ENCODE assay signal across 12 cellular contexts in genomic region chr10:48253970-48254657, GRCh38. TPM values are rescaled to one million over a fixed set of nuclear protein-coding genes. Genes with fewer than 3 reads are reported as not detected.
DNase-seq lines count a peak whose midpoint lies in the region; ATAC-seq and TF ChIP-seq lines count a peak whose summit lies in the region.
"Had no signal": no experiment of that assay in that cellular context is flagged by ENCODE, and none has a peak within 500 bp of the region (broad histone marks: within the 10 kb centered on the region; RNA-seq: fewer than 3 reads in every experiment).

No MANE protein-coding gene starts in this region.

- peak; percentile 78 for ATAC-seq in RWPE2 (ENCODE audit: low read depth)
- ATAC-seq in activated T-helper 17 cell treated with anti-CD3 and anti-CD28 coated beads, Interleukin-2, amount 50 U/mL, for 72 hours (replicated peaks): no peak

- H3K36me3 ChIP-seq in RWPE2 (ENCODE audit: low read depth): no peaks in the 10 kb centered on the region
- H3K36me3 ChIP-seq: cardiac muscle cell, transverse colon had no signal

- H3K4me1 ChIP-seq in RWPE2 (ENCODE audit: insufficient read depth, poor library complexity, severe bottlenecking): peaks cover 37% of the 10 kb centered on the region

- no peak overlapping the region for H3K27ac Mint-ChIP-seq in CD14-positive monocyte
- no peak overlapping the region for H3K27ac Mint-ChIP-seq in activated T-helper 17 cell treated with anti-CD3 and anti-CD28 coated beads, Interleukin-2, amount 50 U/mL, for 72 hours

- no peak overlapping the region for H3K4me3 Mint-ChIP-seq in CD14-positive monocyte
- H3K4me3 Mint-ChIP-seq in activated T-helper 17 cell treated with anti-CD3 and anti-CD28 coated beads, Interleukin-2, amount 50 U/mL, for 72 hours: no peak overlapping the region

- no peaks in the 10 kb centered on the region for H3K9me3 ChIP-seq in RWPE2 (ENCODE audit: severe bottlenecking)
- H3K9me3 ChIP-seq: transverse colon had no signal

- no peaks in the 10 kb centered on the region for H3K36me3 Mint-ChIP-seq in CD14-positive monocyte
- no peaks in the 10 kb centered on the region for H3K36me3 Mint-ChIP-seq in activated T-helper 17 cell treated with anti-CD3 and anti-CD28 coated beads, Interleukin-2, amount 50 U/mL, for 72 hours (ENCODE audit: low read depth)

- DNase-seq in GM04504 (ENCODE audit: low read depth) (peak; percentile 82), RWPE2 (ENCODE audit: low spot score) (no peak), fibroblast of the aortic adventitia (ENCODE audit: low read depth) (peak; percentile 10), pulmonary artery endothelial cell (ENCODE audit: low read depth, low spot score) (peak; percentile 61), SKM-1 treated with dmso at 0.1 percent for 144 hours (lab: John Stamatoyannopoulos, UW; ENCODE audit: unreplicated experiment) (no peak), CD14-positive monocyte (ENCODE audit: low spot score) (no peak), amniotic stem cell (lab: John Stamatoyannopoulos, UW) (no peak)
- DNase-seq: NCI-H146, transverse colon had no signal

- TF ChIP-seq CTCF in RWPE2 (IDR thresholded peaks at IDR 0.05; ENCODE audit: poor library complexity, severe bottlenecking) (no peak), fibroblast of the aortic adventitia (IDR thresholded peaks at IDR 0.05; ENCODE audit: insufficient read depth, low read length) (no peak), CD14-positive monocyte (IDR thresholded peaks at IDR 0.05) (no peak)

- H3K27me3 Mint-ChIP-seq in CD14-positive monocyte (ENCODE audit: low read depth in 3 of 3): peaks cover 0 to 3% (median 2%) of the 10 kb centered on the region in 3 donors
- peaks cover 18% of the 10 kb centered on the region for H3K27me3 Mint-ChIP-seq in activated T-helper 17 cell treated with anti-CD3 and anti-CD28 coated beads, Interleukin-2, amount 50 U/mL, for 72 hours

- intact Hi-C loops in CD14-positive monocyte (cut with micrococcal nuclease): no loop called here

- no peaks in the 10 kb centered on the region for H3K4me1 Mint-ChIP-seq in CD14-positive monocyte
- no peaks in the 10 kb centered on the region for H3K4me1 Mint-ChIP-seq in activated T-helper 17 cell treated with anti-CD3 and anti-CD28 coated beads, Interleukin-2, amount 50 U/mL, for 72 hours

- H3K27me3 ChIP-seq in RWPE2 (ENCODE audit: insufficient read depth, poor library complexity, severe bottlenecking): no peaks in the 10 kb centered on the region
- H3K27me3 ChIP-seq: cardiac muscle cell, transverse colon had no signal

- no peaks in the 10 kb centered on the region for H3K9me3 Mint-ChIP-seq in CD14-positive monocyte
- H3K9me3 Mint-ChIP-seq in activated T-helper 17 cell treated with anti-CD3 and anti-CD28 coated beads, Interleukin-2, amount 50 U/mL, for 72 hours: no peaks in the 10 kb centered on the region

- peak overlapping the region; percentile 73 for H3K27ac ChIP-seq in RWPE2 (ENCODE audit: poor library complexity, severe bottlenecking)
- H3K27ac ChIP-seq: cardiac muscle cell, transverse colon had no signal

- no peak overlapping the region for H3K4me3 ChIP-seq in RWPE2 (ENCODE audit: severe bottlenecking)
- H3K4me3 ChIP-seq in fibroblast of the aortic adventitia (ENCODE audit: low read depth, low read length): no peak overlapping the region
- H3K4me3 ChIP-seq: cardiac muscle cell, transverse colon had no signal

RNA-seq across cellular contexts. Expression of gene FRMPD2, which starts 20.4 kb away (rescaled TPM):
- total RNA-seq in fibroblast of the aortic adventitia (ENCODE audit: low replicate concordance): not detected in 2 replicates
- total RNA-seq in pulmonary artery endothelial cell: not detected in 2 replicates
- not detected for polyA plus RNA-seq in CD14-positive monocyte
- under 1 TPM in 1 of 2 donors, not detected in 1; 0.56 TPM for total RNA-seq in activated T-helper 17 cell treated with anti-CD3 and anti-CD28 coated beads, Interleukin-2, amount 50 U/mL, for 72 hours
- polyA plus RNA-seq: liver had no signal

RNA-seq across cellular contexts. Expression of gene MAPK8, which starts 52.4 kb away (rescaled TPM):
- total RNA-seq in fibroblast of the aortic adventitia (ENCODE audit: low replicate concordance): 22.4 and 39.1 TPM in 2 replicates
- total RNA-seq in pulmonary artery endothelial cell: 46.9 and 58.4 TPM in 2 replicates
- 10 to 100 TPM; 18.4 to 18.5 TPM for polyA plus RNA-seq in CD14-positive monocyte
- 10 to 100 TPM; 36.4 to 41.7 TPM for total RNA-seq in activated T-helper 17 cell treated with anti-CD3 and anti-CD28 coated beads, Interleukin-2, amount 50 U/mL, for 72 hours

Comparison
In these comparisons a context has a peak if more than half of its experiments do, and no peak if none do; other contexts are left out.
1. DNase-seq: peak in GM04504 (single experiment), fibroblast of the aortic adventitia (single experiment) and pulmonary artery endothelial cell (single experiment); none in RWPE2 (single experiment), SKM-1 treated with dmso at 0.1 percent for 144 hours (single experiment), CD14-positive monocyte (single experiment) and amniotic stem cell (single experiment).